In the genomic region with DNA sequence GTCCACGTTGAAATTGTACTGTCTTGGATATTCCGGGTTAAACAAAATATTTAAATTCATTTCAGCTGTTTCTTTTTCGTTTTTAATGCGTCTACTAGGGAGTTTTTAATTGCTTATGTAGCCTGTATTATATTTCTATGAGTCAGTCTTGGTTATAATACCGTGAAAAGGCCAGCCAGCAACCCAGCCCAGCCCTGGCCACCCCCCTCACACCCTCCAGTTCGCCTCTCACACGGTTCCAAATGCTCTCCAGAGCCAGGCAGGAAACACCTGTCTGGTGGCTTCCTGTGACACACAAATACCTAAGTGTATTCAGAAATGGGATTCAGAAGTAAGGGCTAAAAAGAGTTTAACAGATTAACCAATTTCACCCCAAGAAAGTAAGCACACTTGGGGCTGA, we compare ENCODE assay signal across 8 cellular contexts. TPM values are rescaled to one million over a fixed set of nuclear protein-coding genes. Genes with fewer than 3 reads are reported as not detected.
DNase-seq lines count a peak whose midpoint lies in the region; ATAC-seq, FAIRE-seq and TF ChIP-seq lines count a peak whose summit lies in the region.

No MANE protein-coding gene starts in this region.

- intact Hi-C loops in activated CD8-positive, alpha-beta T cell treated with anti-CD3 and anti-CD28 coated beads for 36 hours (cut with micrococcal nuclease): no loop called here
- intact Hi-C loops in mucosa of descending colon (cut with DNase I, micrococcal nuclease) (no loop called here), spleen (cut with DNase I; ENCODE audit: low total_unique reads) (no loop called here)

- H3K36me3 ChIP-seq in mucosa of descending colon (ENCODE audit: low read depth): no peaks in the 10 kb centered on the region
- H3K36me3 ChIP-seq in spleen: peaks cover 0 to 71% (median 0%) of the 10 kb centered on the region in 6 donors

- no peak for TF ChIP-seq POLR2A in GM12891 (IDR thresholded peaks at IDR 0.05; ENCODE audit: low read depth, low read length)
- TF ChIP-seq POLR2A in spleen (IDR thresholded peaks at IDR 0.05): no peak

- no peak for TF ChIP-seq CTCF in activated CD8-positive, alpha-beta T cell treated with anti-CD3 and anti-CD28 coated beads for 36 hours (IDR thresholded peaks at IDR 0.05)
- TF ChIP-seq CTCF in mucosa of descending colon (IDR thresholded peaks at IDR 0.05): no peak
- no peak for TF ChIP-seq CTCF in spleen (IDR thresholded peaks at IDR 0.05 in 8 of 11, conservative IDR thresholded peaks at IDR 0.05 in 3 of 11)

- POLR2A ChIA-PET in activated CD8-positive, alpha-beta T cell treated with anti-CD3 and anti-CD28 coated beads for 36 hours (lab: Charles Lee): no interaction called here

- FAIRE-seq in GM12891 (lab: Jason Lieb, UNC): no peak

- H3K4me1 Mint-ChIP-seq in activated CD8-positive, alpha-beta T cell treated with anti-CD3 and anti-CD28 coated beads for 36 hours (ENCODE audit: low read depth): peaks cover 38% of the 10 kb centered on the region

- H3K9me3 ChIP-seq in mucosa of descending colon (no peaks in the 10 kb centered on the region), spleen (no peaks in the 10 kb centered on the region)

- H3K27me3 Mint-ChIP-seq in activated CD8-positive, alpha-beta T cell treated with anti-CD3 and anti-CD28 coated beads for 36 hours: peaks cover 6% of the 10 kb centered on the region

- no peak overlapping the region for H3K4me3 Mint-ChIP-seq in activated CD8-positive, alpha-beta T cell treated with anti-CD3 and anti-CD28 coated beads for 36 hours

- 25 to 30% (median 26%) methylated on average over 7 of the region's 7 CpGs for WGBS in spleen, 5 donors

- peak; percentile 58 for ATAC-seq in activated CD8-positive, alpha-beta T cell treated with anti-CD3 and anti-CD28 coated beads for 36 hours
- peak; percentile 48 for ATAC-seq in mucosa of descending colon
- ATAC-seq in GM19328 (IDR thresholded peaks at IDR 0.05; ENCODE audit: unreplicated experiment): no peak
- ATAC-seq in GM19395 (IDR thresholded peaks at IDR 0.05; ENCODE audit: unreplicated experiment): no peak

- no peak overlapping the region for H3K27ac Mint-ChIP-seq in activated CD8-positive, alpha-beta T cell treated with anti-CD3 and anti-CD28 coated beads for 36 hours

- H3K9me3 Mint-ChIP-seq in activated CD8-positive, alpha-beta T cell treated with anti-CD3 and anti-CD28 coated beads for 36 hours: no peaks in the 10 kb centered on the region

- H3K36me3 Mint-ChIP-seq in activated CD8-positive, alpha-beta T cell treated with anti-CD3 and anti-CD28 coated beads for 36 hours (ENCODE audit: low read depth): peaks cover 3% of the 10 kb centered on the region

- no peak overlapping the region for H3K4me3 ChIP-seq in mucosa of descending colon
- H3K4me3 ChIP-seq in spleen: no peak overlapping the region

- H3K27me3 ChIP-seq in spleen (replicated peaks in 1 of 7): peaks cover 0 to 5% (median 0%) of the 10 kb centered on the region in 7 donors

- CTCF ChIA-PET in activated CD8-positive, alpha-beta T cell treated with anti-CD3 and anti-CD28 coated beads for 36 hours (lab: Charles Lee): interaction anchor here (1.0 to 8.0 kb wide), 4 partner anchors 9 to 77 kb away, joined by 3 to 122 read pairs (median 16); no protein-coding TSS in a partner anchor

- H3K4me1 ChIP-seq in mucosa of descending colon (ENCODE audit: low read depth) (peaks cover 9% of the 10 kb centered on the region), spleen (peaks cover 20 to 94% (median 64%) of the 10 kb centered on the region in 6 donors)

- no peak for DNase-seq in GM12891 (ENCODE audit: insufficient read length, low spot score)
- DNase-seq in Kasumi-1 (lab: John Stamatoyannopoulos, UW): peak; percentile 50 to 56
- peak; percentile 65 for DNase-seq in activated CD8-positive, alpha-beta T cell treated with anti-CD3 and anti-CD28 coated beads for 36 hours
- peak in 2 of 3 donors; percentile 31 to 60 for DNase-seq in mucosa of descending colon
- no peak for DNase-seq in NCI-H1048 (lab: John Stamatoyannopoulos, UW)
- DNase-seq in spleen: no peak

- peak overlapping the region in 3 of 8 donors; percentile 7 to 47 (median 44) for H3K27ac ChIP-seq in spleen

TF ChIP-seq in GM12891, 5 proteins besides CTCF, POLR2A, EP300 and RAD21:
- 0 out of 2 replicates have a peak, but pooled peaks have one; percentile 11 for TF ChIP-seq POU2F2 (IDR thresholded peaks at IDR 0.05; ENCODE audit: low read depth, low read length)
- no peak for TF ChIP-seq PAX5 (IDR thresholded peaks at IDR 0.05; ENCODE audit: insufficient read depth, low read length, severe bottlenecking)
- TF ChIP-seq POLR2AphosphoS5 (IDR thresholded peaks at IDR 0.05; ENCODE audit: low read depth, low read length): no peak
- TF ChIP-seq SPI1 (IDR thresholded peaks at IDR 0.05; ENCODE audit: low read depth, low read length): no peak

RNA-seq across cellular contexts. Expression of a gene that starts 4.4 kb away (rescaled TPM):
- polyA plus RNA-seq in GM12891 (2012; ENCODE audit: low read depth, missing spikeins): 14.1 TPM
- total RNA-seq in activated CD8-positive, alpha-beta T cell treated with anti-CD3 and anti-CD28 coated beads for 36 hours: 1 to 10 TPM; 2.0 to 2.4 TPM
- total RNA-seq in mucosa of descending colon (10 to 100 TPM in 2 of 3 donors, 1 to 10 TPM in 1; 5.9 to 20.8 (median 10.9) TPM), spleen (10 to 100 TPM; 46.6 to 75.0 (median 62.3) TPM)
- polyA plus RNA-seq in spleen: 10 to 100 TPM; 36.4 to 46.0 (median 39.7) TPM

Comparison
In these comparisons a context has a peak if more than half of its experiments do, and no peak if none do; other contexts are left out.
1. DNase-seq: peak in Kasumi-1 (2 of 2), activated CD8-positive, alpha-beta T cell treated with anti-CD3 and anti-CD28 coated beads for 36 hours (single experiment) and mucosa of descending colon (2 of 3); none in GM12891 (single experiment), NCI-H1048 (single experiment) and spleen (single experiment).
2. ATAC-seq: peak in activated CD8-positive, alpha-beta T cell treated with anti-CD3 and anti-CD28 coated beads for 36 hours (single experiment) and mucosa of descending colon (single experiment); none in GM19328 (single experiment) and GM19395 (single experiment).